ENCODE assay signal across 14 cellular contexts in genomic region chr7:155858521-155859061, GRCh38. TPM values are rescaled to one million over a fixed set of nuclear protein-coding genes. Genes with fewer than 3 reads are reported as not detected.
A peak's percentile ranks its signal among the peaks of the same experiment; 100 is the strongest.
DNase-seq lines count a peak whose midpoint lies in the region; ATAC-seq and TF ChIP-seq lines count a peak whose summit lies in the region.
"Had no signal": no experiment of that assay in that cellular context is flagged by ENCODE, and none has a peak within 500 bp of the region (broad histone marks: within the 10 kb centered on the region; RNA-seq: fewer than 3 reads in every experiment).

No MANE protein-coding gene starts in this region.

- DNase-seq in A172 (ENCODE audit: low spot score) (peak; percentile 79), HT-29 (ENCODE audit: low spot score) (peak; percentile 45), astrocyte of the hippocampus (ENCODE audit: low read depth, low spot score) (peak; percentile 61), kidney epithelial cell (ENCODE audit: low read depth) (peak; percentile 39), tibial nerve (ENCODE audit: low spot score in 2 of 2) (no peak), AG08395 (ENCODE audit: low spot score) (no peak), DMS153 (lab: John Stamatoyannopoulos, UW) (no peak)
- DNase-seq: NCI-H345; RPMI8226; stimulated activated CD8-positive, alpha-beta memory T cell treated with anti-CD3 and anti-CD28 coated beads, Interleukin-4, amount 100 ng/mL, for 48 hours had no signal

- no peaks in the 10 kb centered on the region for H3K36me3 ChIP-seq in kidney epithelial cell (ENCODE audit: control insufficient read depth, insufficient read depth, low read length)
- no peaks in the 10 kb centered on the region for H3K36me3 ChIP-seq in tibial nerve

- H3K9me3 ChIP-seq in tibial nerve, result peaks cover 0 to 15% (median 0%) of the 10 kb centered on the region in 4 donors

- H3K27me3 ChIP-seq in kidney epithelial cell (ENCODE audit: control insufficient read depth, insufficient read depth, low read length), result peaks cover 3% of the 10 kb centered on the region
- H3K27me3 ChIP-seq in tibial nerve, result no peaks in the 10 kb centered on the region

- no peak for ATAC-seq in HG02610 (IDR thresholded peaks at IDR 0.05; ENCODE audit: unreplicated experiment)
- ATAC-seq: activated naive CD4-positive, alpha-beta T cell treated with anti-CD3 and anti-CD28 coated beads, Interleukin-2, amount 50 U/mL, for 72 hours had no signal

- peaks cover 0 to 17% (median 0%) of the 10 kb centered on the region in 4 donors for H3K4me1 ChIP-seq in tibial nerve

- TF ChIP-seq POLR2A in tibial nerve (IDR thresholded peaks at IDR 0.05), result no peak

- WGBS in tibial nerve, 2 donors, result 43 to 50% methylated on average over 3 of the region's 3 CpGs

- no peak overlapping the region for H3K4me3 ChIP-seq in kidney epithelial cell (ENCODE audit: low read depth, low read length)
- H3K4me3 ChIP-seq in tibial nerve, result no peak overlapping the region

- TF ChIP-seq CTCF in kidney epithelial cell (IDR thresholded peaks at IDR 0.05; ENCODE audit: insufficient read depth, low read length, poor library complexity, severe bottlenecking) (no peak), tibial nerve (IDR thresholded peaks at IDR 0.05) (no peak)

- H3K27ac ChIP-seq in tibial nerve, result no peak overlapping the region
- H3K27ac ChIP-seq: parathyroid adenoma had no signal

- no peak for TF ChIP-seq EP300 in tibial nerve (IDR thresholded peaks at IDR 0.05)

RNA-seq across cellular contexts. Expression of gene SHH, which starts 46.3 kb away (rescaled TPM):
- total RNA-seq in A172 (2014; rRNA removed; shearing (Covaris generic)), result 0.03 and 0.12 TPM in 2 replicates
- total RNA-seq in HT-29 (2014; rRNA removed; shearing (Covaris generic)), result 21.7 and 22.6 TPM in 2 replicates
- total RNA-seq in kidney epithelial cell, result 2.8 and 4.5 TPM in 2 replicates
- 10 to 100 TPM in 2 of 4 donors, 1 to 10 TPM in 2; 7.7 to 16.2 (median 11.3) TPM for total RNA-seq in tibial nerve
- total RNA-seq: activated naive CD4-positive, alpha-beta T cell treated with anti-CD3 and anti-CD28 coated beads, Interleukin-2, amount 50 U/mL, for 72 hours; fibroblast of villous mesenchyme had no signal

Comparison
In these comparisons a context has a peak if more than half of its experiments do, and no peak if none do; other contexts are left out.
1. DNase-seq: peak in A172 (single experiment), HT-29 (single experiment), astrocyte of the hippocampus (single experiment) and kidney epithelial cell (single experiment); none in tibial nerve (0 of 2), AG08395 (single experiment) and DMS153 (single experiment).